1 cellular context compared by ENCODE assay signal in the genomic region with DNA sequence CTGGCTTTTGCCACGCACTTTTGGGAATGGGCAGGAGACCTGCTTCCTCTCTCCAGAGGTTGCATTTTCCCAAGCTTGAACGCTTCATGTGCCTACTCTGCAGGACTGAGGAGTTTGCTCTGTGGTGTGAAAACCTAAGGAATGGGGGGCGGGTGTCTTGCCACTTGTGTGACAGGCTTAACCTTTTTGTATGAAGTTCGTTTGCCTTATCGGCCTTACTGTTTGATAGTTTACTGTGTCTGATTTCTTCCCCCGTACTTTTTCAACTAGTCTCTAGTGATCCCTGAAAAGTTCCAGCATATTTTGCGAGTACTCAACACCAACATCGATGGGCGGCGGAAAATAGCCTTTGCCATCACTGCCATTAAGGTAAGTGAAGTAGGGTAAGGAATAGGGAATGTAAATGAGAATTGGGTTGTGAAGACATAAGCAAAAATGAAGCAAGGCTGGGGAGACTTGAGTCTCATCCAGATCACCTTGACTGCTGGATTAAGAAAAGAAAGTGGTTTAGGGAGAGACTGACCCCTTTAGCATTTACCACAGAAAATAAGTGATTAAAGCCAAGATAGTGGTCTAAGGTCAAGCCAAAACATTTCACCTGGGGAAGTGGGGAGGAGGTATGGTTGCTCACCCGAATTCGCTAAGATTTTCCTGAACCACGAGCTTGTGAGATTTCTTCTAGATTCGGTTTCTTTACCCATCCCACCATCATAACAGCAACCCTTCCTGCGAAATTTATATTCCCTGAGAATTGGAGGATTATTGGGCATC.
TF ChIP-seq lines count a peak whose summit lies in the region.

No MANE protein-coding gene starts in this region.

TF ChIP-seq in K562, 482 proteins besides CTCF, POLR2A, EP300 and RAD21 (continued from another document):
- TF ChIP-seq, protein P1, sequence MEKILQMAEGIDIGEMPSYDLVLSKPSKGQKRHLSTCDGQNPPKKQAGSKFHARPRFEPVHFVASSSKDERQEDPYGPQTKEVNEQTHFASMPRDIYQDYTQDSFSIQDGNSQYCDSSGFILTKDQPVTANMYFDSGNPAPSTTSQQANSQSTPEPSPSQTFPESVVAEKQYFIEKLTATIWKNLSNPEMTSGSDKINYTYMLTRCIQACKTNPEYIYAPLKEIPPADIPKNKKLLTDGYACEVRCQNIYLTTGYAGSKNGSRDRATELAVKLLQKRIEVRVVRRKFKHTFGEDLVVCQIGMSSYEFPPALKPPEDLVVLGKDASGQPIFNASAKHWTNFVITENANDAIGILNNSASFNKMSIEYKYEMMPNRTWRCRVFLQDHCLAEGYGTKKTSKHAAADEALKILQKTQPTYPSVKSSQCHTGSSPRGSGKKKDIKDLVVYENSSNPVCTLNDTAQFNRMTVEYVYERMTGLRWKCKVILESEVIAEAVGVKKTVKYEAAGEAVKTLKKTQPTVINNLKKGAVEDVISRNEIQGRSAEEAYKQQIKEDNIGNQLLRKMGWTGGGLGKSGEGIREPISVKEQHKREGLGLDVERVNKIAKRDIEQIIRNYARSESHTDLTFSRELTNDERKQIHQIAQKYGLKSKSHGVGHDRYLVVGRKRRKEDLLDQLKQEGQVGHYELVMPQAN (IDR thresholded peaks at IDR 0.05; ENCODE audit: borderline replicate concordance) = 0 out of 2 replicates have a peak, but pooled peaks have one; percentile 64
- TF ChIP-seq HDAC1 (IDR thresholded peaks at IDR 0.05) (peak in 1 of 2 experiments; percentile 6; a peak in 1 of 4 replicates), ETV5 (CRISPR knock-in tag; IDR thresholded peaks at IDR 0.05; ENCODE audit: low read depth) (no peak), CCNT2 (IDR thresholded peaks at IDR 0.05; ENCODE audit: borderline replicate concordance, extremely low read depth, insufficient read length, low read depth, low read length) (peak; percentile 21), NR4A1 (CRISPR knock-in tag; IDR thresholded peaks at IDR 0.05) (0 out of 2 replicates have a peak, but pooled peaks have one; percentile 8), NR4A1 (tag; IDR thresholded peaks at IDR 0.05) (no peak), FUS (optimal IDR thresholded peaks at IDR 0.05; ENCODE audit: low read depth, low read length) (peak; percentile 40), RFX7 (CRISPR knock-in tag; IDR thresholded peaks at IDR 0.05) (0 out of 2 replicates have a peak, but pooled peaks have one; percentile 15), SMC3 (conservative IDR thresholded peaks at IDR 0.05; ENCODE audit: insufficient read depth, low read depth, low read length) (0 out of 2 replicates have a peak, but pooled peaks have one; percentile 16), TEAD1 (CRISPR knock-in tag; IDR thresholded peaks at IDR 0.05) (peak in 1 of 2 experiments; percentile 6; a peak in 1 of 4 replicates), POLR2AphosphoS5 (IDR thresholded peaks at IDR 0.05; ENCODE audit: control insufficient read depth, insufficient read depth, low read depth, low read length) (peak; percentile 22; the same call in 1 of the 2 replicates)
